Comparison of ENCODE assay signal across 8 cellular contexts in genomic region chr5:172187118-172188032, GRCh38. TPM values are rescaled to one million over a fixed set of nuclear protein-coding genes. Genes with fewer than 3 reads are reported as not detected.
DNase-seq lines count a peak whose midpoint lies in the region; ATAC-seq, FAIRE-seq and TF ChIP-seq lines count a peak whose summit lies in the region.

No MANE protein-coding gene starts in this region.

- peak overlapping the region; percentile 67 for H3K9ac ChIP-seq in endothelial cell of umbilical vein (replicated peaks; ENCODE audit: extremely low read depth, insufficient read depth, low read length)
- H3K9ac ChIP-seq in mucosa of stomach (ENCODE audit: low read length): peak overlapping the region; percentile 86
- H3K9ac ChIP-seq in stomach smooth muscle (ENCODE audit: low read length in 2 of 2): peak overlapping the region; percentile 78 to 79

- ATAC-seq in HG02973 (IDR thresholded peaks at IDR 0.05; ENCODE audit: unreplicated experiment): peak; percentile 25

- H3K4me2 ChIP-seq in endothelial cell of umbilical vein (ENCODE audit: insufficient read depth, low read length): peak overlapping the region; percentile 82

- FAIRE-seq in endothelial cell of umbilical vein (lab: Jason Lieb, UNC): peak; percentile 86

- CTCF ChIA-PET in endothelial cell of umbilical vein (lab: Charles Lee): interaction anchor here (0.6 to 5.0 kb wide), 22 partner anchors 7 to 769 kb away, joined by 3 to 142 read pairs (median 8); partner anchors contain the start of genes FBXW11, FGF18 and UBTD2

- POLR2A ChIA-PET in endothelial cell of umbilical vein (lab: Charles Lee): interaction anchor here (1.4 to 1.9 kb wide), 2 partner anchors 31 to 80 kb away, joined by 4 to 7 read pairs; no protein-coding TSS in a partner anchor

- no peaks in the 10 kb centered on the region for H3K9me3 ChIP-seq in endothelial cell of umbilical vein (replicated peaks; ENCODE audit: control insufficient read depth, insufficient read depth, low read length)
- H3K9me3 ChIP-seq in mucosa of stomach (ENCODE audit: control insufficient read depth, low read length): no peaks in the 10 kb centered on the region
- no peaks in the 10 kb centered on the region for H3K9me3 ChIP-seq in stomach smooth muscle (ENCODE audit: control insufficient read depth in 2 of 2, low read length in 2 of 2)

- TSS peak; percentile 12 for BruUV-seq in endothelial cell of umbilical vein (replicated peaks; lab: Mats Ljungman, UMichigan)

- peaks cover 0 to 2% of the 10 kb centered on the region in 2 experiments for H3K27me3 ChIP-seq in endothelial cell of umbilical vein (ENCODE audit: control insufficient read depth in 2 of 2, insufficient read depth in 2 of 2, low read length in 2 of 2)
- no peaks in the 10 kb centered on the region for H3K27me3 ChIP-seq in mucosa of stomach (ENCODE audit: control insufficient read depth, insufficient read depth, low read length)
- H3K27me3 ChIP-seq in stomach smooth muscle (ENCODE audit: control insufficient read depth in 1 of 2, insufficient read depth in 2 of 2, low read length in 2 of 2): no peaks in the 10 kb centered on the region

- DNase-seq in NCI-H524 (lab: John Stamatoyannopoulos, UW) (peak; percentile 32 to 46), NCI-H524 treated with DMSO at 0.1 percent for 48 hours (lab: John Stamatoyannopoulos, UW) (no peak), NOMO-1 treated with DMSO at 0.1 percent for 48 hours (lab: John Stamatoyannopoulos, UW; ENCODE audit: unreplicated experiment) (peak; percentile 62), endothelial cell of umbilical vein (ENCODE audit: low read depth, low spot score) (peak; percentile 49)
- DNase-seq in activated CD8-positive, alpha-beta memory T cell treated with anti-CD3 and anti-CD28 coated beads, Interleukin-2, amount 50 U/mL, for 4 hours: peak; percentile 69

- H3K4me1 ChIP-seq in endothelial cell of umbilical vein (ENCODE audit: control insufficient read depth, extremely low read depth, insufficient read depth, low read length) (peaks cover 16% of the 10 kb centered on the region), mucosa of stomach (ENCODE audit: control insufficient read depth, insufficient read depth, low read length) (peaks cover 9% of the 10 kb centered on the region), stomach smooth muscle (ENCODE audit: control insufficient read depth, insufficient read depth, low read length) (peaks cover 22% of the 10 kb centered on the region)

- peak in 1 of 2 donors; percentile 3 for TF ChIP-seq CTCF in endothelial cell of umbilical vein (IDR thresholded peaks at IDR 0.05; ENCODE audit: extremely low read depth in 1 of 2, insufficient read depth in 1 of 2, low read depth in 1 of 2, low read length in 2 of 2)

- H3K4me3 ChIP-seq in endothelial cell of umbilical vein (replicated peaks in 1 of 3; ENCODE audit: insufficient read depth in 1 of 3, low read depth in 1 of 3, low read length in 3 of 3) (peak overlapping the region; percentile 69 to 89 (median 74)), mucosa of stomach (ENCODE audit: low read length) (peak overlapping the region; percentile 86), stomach smooth muscle (ENCODE audit: low read length in 2 of 2) (peak overlapping the region; percentile 78 to 93)

- dilution Hi-C loops in endothelial cell of umbilical vein (cut with MboI; ENCODE audit: extremely low pct_ligation_motif_present, low sequenced_read_pairs): no loop called here

- H3K27ac ChIP-seq in endothelial cell of umbilical vein (ENCODE audit: insufficient read depth, low read depth, low read length) (peak overlapping the region; percentile 74), stomach smooth muscle (ENCODE audit: low read length) (peak overlapping the region; percentile 75)

- intact Hi-C loops in endothelial cell of umbilical vein (cut with micrococcal nuclease): loop anchor here (1.0 to 5.0 kb wide), 12 partner anchors 25 to 510 kb away; partner anchors contain the start of genes FBXW11 and SH3PXD2B

- H3K36me3 ChIP-seq in endothelial cell of umbilical vein (ENCODE audit: control insufficient read depth in 2 of 2, extremely low read depth in 1 of 2, insufficient read depth in 2 of 2, low read length in 2 of 2): no peaks in the 10 kb centered on the region
- H3K36me3 ChIP-seq in mucosa of stomach (ENCODE audit: control insufficient read depth, insufficient read depth, low read length): no peaks in the 10 kb centered on the region
- H3K36me3 ChIP-seq in stomach smooth muscle (ENCODE audit: control insufficient read depth in 2 of 2, insufficient read depth in 2 of 2, low read length in 2 of 2): no peaks in the 10 kb centered on the region

- peak overlapping the region; percentile 83 for H2AFZ ChIP-seq in endothelial cell of umbilical vein (ENCODE audit: low read depth, low read length)

- no peaks in the 10 kb centered on the region for H4K20me1 ChIP-seq in endothelial cell of umbilical vein (replicated peaks; ENCODE audit: control insufficient read depth, extremely low read depth, insufficient read depth, low read length)

- peaks cover 15% of the 10 kb centered on the region for H3K79me2 ChIP-seq in endothelial cell of umbilical vein (ENCODE audit: control insufficient read depth, insufficient read depth, low read length)

- no peak for TF ChIP-seq POLR2A in endothelial cell of umbilical vein (IDR thresholded peaks at IDR 0.05; ENCODE audit: low read depth, low read length)

- no peaks in the 10 kb centered on the region for H3K9me1 ChIP-seq in endothelial cell of umbilical vein (replicated peaks; ENCODE audit: control insufficient read depth, extremely low read depth, insufficient read depth, low read length)

TF ChIP-seq in endothelial cell of umbilical vein, 7 proteins besides CTCF, POLR2A, EP300 and RAD21:
- no peak for TF ChIP-seq MAX (IDR thresholded peaks at IDR 0.05; ENCODE audit: insufficient read depth, insufficient read length)
- TF ChIP-seq POLR2AphosphoS5 (IDR thresholded peaks at IDR 0.05; ENCODE audit: insufficient read depth, low read depth, low read length): no peak
- TF ChIP-seq MYC (IDR thresholded peaks at IDR 0.05; ENCODE audit: low read depth, low read length): no peak
- no peak for TF ChIP-seq FOS (IDR thresholded peaks at IDR 0.05; ENCODE audit: borderline replicate concordance, insufficient read depth, low read length)
- TF ChIP-seq JUN (IDR thresholded peaks at IDR 0.05; ENCODE audit: borderline replicate concordance, insufficient read depth, insufficient read length, low read depth): no peak
- TF ChIP-seq EZH2 (IDR thresholded peaks at IDR 0.05; ENCODE audit: borderline replicate concordance, low read depth, low read length, severe bottlenecking): no peak
- TF ChIP-seq GATA2 (IDR thresholded peaks at IDR 0.05; ENCODE audit: insufficient read depth, insufficient read length, low read depth, low read length): no peak

RNA-seq across cellular contexts. Expression of gene STK10, which starts 0.6 kb away (rescaled TPM):
- 47.2 and 57.9 TPM in 2 replicates for total RNA-seq in endothelial cell of umbilical vein
- 16.9 and 17.9 TPM in 2 replicates for polyA plus RNA-seq in endothelial cell of umbilical vein
- polyA plus RNA-seq in endothelial cell of umbilical vein (2011; cell fraction: cytosol; rRNA removed): 11.2 and 12.3 TPM in 2 replicates
- 41.5 and 48.7 TPM in 2 replicates for polyA plus RNA-seq in endothelial cell of umbilical vein (2011; cell fraction: nucleus; rRNA removed)
- polyA plus RNA-seq in endothelial cell of umbilical vein (2012): 19.2 and 19.5 TPM in 2 replicates
- polyA minus RNA-seq in endothelial cell of umbilical vein: 40.4 and 49.6 TPM in 2 replicates
- 13.5 TPM for polyA minus RNA-seq in endothelial cell of umbilical vein (2011; cell fraction: cytosol; rRNA and poly(A)+ RNA removed)
- 42.8 and 54.3 TPM in 2 replicates for polyA minus RNA-seq in endothelial cell of umbilical vein (2011; cell fraction: nucleus; rRNA and poly(A)+ RNA removed)

RNA-seq across cellular contexts. Expression of gene EFCAB9, which starts 6.6 kb away (rescaled TPM):
- not detected in 2 replicates for total RNA-seq in endothelial cell of umbilical vein
- not detected in 2 replicates for polyA plus RNA-seq in endothelial cell of umbilical vein
- polyA plus RNA-seq in endothelial cell of umbilical vein (2011; cell fraction: cytosol; rRNA removed): not detected in 2 replicates
- not detected in 2 replicates for polyA plus RNA-seq in endothelial cell of umbilical vein (2011; cell fraction: nucleus; rRNA removed)
- polyA plus RNA-seq in endothelial cell of umbilical vein (2012): not detected in 2 replicates
- not detected in 2 replicates for polyA minus RNA-seq in endothelial cell of umbilical vein
- not detected for polyA minus RNA-seq in endothelial cell of umbilical vein (2011; cell fraction: cytosol; rRNA and poly(A)+ RNA removed)
- polyA minus RNA-seq in endothelial cell of umbilical vein (2011; cell fraction: nucleus; rRNA and poly(A)+ RNA removed): not detected in 2 replicates
